Comparison of ENCODE assay signal across 16 cellular contexts in genomic region chr7:16395121-16395520, GRCh38. TPM values are rescaled to one million over a fixed set of nuclear protein-coding genes. Genes with fewer than 3 reads are reported as not detected.
DNase-seq lines count a peak whose midpoint lies in the region; ATAC-seq lines count a peak whose summit lies in the region.
"Had no signal": no experiment of that assay in that cellular context is flagged by ENCODE, and none has a peak within 500 bp of the region (broad histone marks: within the 10 kb centered on the region; RNA-seq: fewer than 3 reads in every experiment).

No MANE protein-coding gene starts in this region.

- intact Hi-C loops in cardiac septum (cut with DNase I) (no loop called here), left cardiac atrium (cut with DNase I) (no loop called here)

- peak; percentile 10 for DNase-seq in NCI-H1105 (lab: John Stamatoyannopoulos, UW)
- peak; percentile 40 for DNase-seq in NCI-H1105 treated with DMSO at 0.1 percent for 48 hours (lab: John Stamatoyannopoulos, UW)
- peak; percentile 9 for DNase-seq in NCI-H69 (lab: John Stamatoyannopoulos, UW)
- no peak for DNase-seq in kidney glomerular epithelial cell (lab: John Stamatoyannopoulos, UW)
- DNase-seq in NCI-H510A (lab: John Stamatoyannopoulos, UW) = no peak
- DNase-seq in cardiac septum (ENCODE audit: low spot score) = no peak
- no peak for DNase-seq in left cardiac atrium
- DNase-seq: C1 segment of cervical spinal cord; Calu3; CD4-positive, alpha-beta memory T cell; COR-L47; DMS53; DMS79 treated with DMSO at 0.1 percent for 48 hours; GF-D8; GOT3 had no signal

- ATAC-seq in esophagus mucosa (peak; percentile 81), left cardiac atrium (no peak)

RNA-seq across cellular contexts. Expression of gene CRPPA, which starts 26.2 kb away (rescaled TPM):
- total RNA-seq in esophagus mucosa (0.80 TPM), cardiac septum (7.3 TPM), left cardiac atrium (1 to 10 TPM; 6.0 to 7.9 TPM)

Comparison
In these comparisons a context has a peak if more than half of its experiments do, and no peak if none do; other contexts are left out.
1. DNase-seq: peak in NCI-H1105 (single experiment), NCI-H1105 treated with DMSO at 0.1 percent for 48 hours (single experiment) and NCI-H69 (single experiment); none in kidney glomerular epithelial cell (single experiment), NCI-H510A (single experiment), cardiac septum (single experiment) and left cardiac atrium (single experiment).